In genomic region chr1:119758584-119758983, GRCh38 we compare ENCODE assay signal across 39 cellular contexts. TPM values are rescaled to one million over a fixed set of nuclear protein-coding genes. Genes with fewer than 3 reads are reported as not detected.
"Had no signal": no experiment of that assay in that cellular context is flagged by ENCODE, and none has a peak within 500 bp of the region (broad histone marks: within the 10 kb centered on the region; RNA-seq: fewer than 3 reads in every experiment).

No MANE protein-coding gene starts in this region.

- H3K27ac Mint-ChIP-seq: activated CD4-positive, alpha-beta T cell treated with anti-CD3 and anti-CD28 coated beads, Interleukin-2, amount 10 ng/mL, durations not matched to agents 24 days and 14 days; activated naive CD8-positive, alpha-beta T cell treated with anti-CD3 and anti-CD28 coated beads for 36 hours; activated T-helper 17 cell treated with anti-CD3 and anti-CD28 coated beads, Interleukin-2, amount 50 U/mL, for 72 hours had no signal

- H3K27me3 Mint-ChIP-seq: activated naive CD8-positive, alpha-beta T cell treated with anti-CD3 and anti-CD28 coated beads for 36 hours had no signal

- H3K4me3 Mint-ChIP-seq: activated CD4-positive, alpha-beta T cell treated with anti-CD3 and anti-CD28 coated beads, Interleukin-2, amount 10 ng/mL, durations not matched to agents 24 days and 14 days; activated naive CD8-positive, alpha-beta T cell treated with anti-CD3 and anti-CD28 coated beads for 36 hours; activated T-cell treated with anti-CD3 and anti-CD28 coated beads, Interleukin-2, amount 50 U/mL, for 4 hours; activated T-helper 17 cell treated with anti-CD3 and anti-CD28 coated beads, Interleukin-2, amount 50 U/mL, for 72 hours had no signal

- DNase-seq: activated CD4-positive, alpha-beta T cell treated with anti-CD3 and anti-CD28 coated beads, Interleukin-2, amount 10 ng/mL, durations not matched to agents 24 days and 14 days; activated CD4-positive, alpha-beta T cell treated with anti-CD3 and anti-CD28 coated beads, Interleukin-2, amount 50 U/mL, for 4 hours; activated effector memory CD4-positive, alpha-beta T cell treated with anti-CD3 and anti-CD28 coated beads, Interleukin-2, amount 50 U/mL, for 16 hours; activated naive CD4-positive, alpha-beta T cell; activated naive CD4-positive, alpha-beta T cell treated with anti-CD3 and anti-CD28 coated beads, Interleukin-2, amount 50 U/mL, for 16 hours; activated naive CD8-positive, alpha-beta T cell treated with anti-CD3 and anti-CD28 coated beads for 36 hours; activated T-cell treated with anti-CD3 and anti-CD28 coated beads for 4 hours; activated T-cell treated with anti-CD3 and anti-CD28 coated beads, Interleukin-2, amount 50 U/mL, for 4 hours; amniotic stem cell; aorta; brain microvascular endothelial cell; central memory CD4-positive, alpha-beta T cell; IMR-90; Kasumi-1; KBM-7; MG63; NCI-H1048; NCI-H1105 treated with DMSO at 0.1 percent for 48 hours; NCI-H1436; NCI-H1694; NCI-H1930; NCI-H2081 treated with DMSO at 0.1 percent for 48 hours; NCI-H226; NCI-H446 treated with DMSO at 0.1 percent for 48 hours; NCI-H524; NCI-H69; NCI-H82; PC-9; SHP77; SJCRH30; T1000; WERI-Rb-1 had no signal

- H3K4me1 Mint-ChIP-seq: activated CD4-positive, alpha-beta T cell treated with anti-CD3 and anti-CD28 coated beads, Interleukin-2, amount 10 ng/mL, durations not matched to agents 24 days and 14 days; activated naive CD8-positive, alpha-beta T cell treated with anti-CD3 and anti-CD28 coated beads for 36 hours; activated T-helper 17 cell treated with anti-CD3 and anti-CD28 coated beads, Interleukin-2, amount 50 U/mL, for 72 hours had no signal

- H3K9me3 Mint-ChIP-seq: activated CD4-positive, alpha-beta T cell treated with anti-CD3 and anti-CD28 coated beads, Interleukin-2, amount 10 ng/mL, durations not matched to agents 24 days and 14 days; activated naive CD8-positive, alpha-beta T cell treated with anti-CD3 and anti-CD28 coated beads for 36 hours; activated T-cell treated with anti-CD3 and anti-CD28 coated beads, Interleukin-2, amount 50 U/mL, for 4 hours; activated T-helper 17 cell treated with anti-CD3 and anti-CD28 coated beads, Interleukin-2, amount 50 U/mL, for 72 hours had no signal

- ATAC-seq: activated T-cell treated with anti-CD3 and anti-CD28 coated beads, Interleukin-2, amount 50 U/mL, for 4 hours; activated T-helper 17 cell treated with anti-CD3 and anti-CD28 coated beads, Interleukin-2, amount 50 U/mL, for 72 hours had no signal

- H3K36me3 Mint-ChIP-seq: activated naive CD8-positive, alpha-beta T cell treated with anti-CD3 and anti-CD28 coated beads for 36 hours had no signal

RNA-seq across cellular contexts. Expression of gene HMGCS2, which starts 10.1 kb away (rescaled TPM):
- total RNA-seq: activated CD4-positive, alpha-beta T cell treated with anti-CD3 and anti-CD28 coated beads, Interleukin-2, amount 10 ng/mL, durations not matched to agents 24 days and 14 days; activated CD8-positive, alpha-beta memory T cell treated with anti-CD3 and anti-CD28 coated beads for 36 hours; activated naive CD8-positive, alpha-beta T cell treated with anti-CD3 and anti-CD28 coated beads for 36 hours; activated T-helper 17 cell treated with anti-CD3 and anti-CD28 coated beads, Interleukin-2, amount 50 U/mL, for 72 hours; aorta; IMR-90; OCI-LY7; PC-9; RPMI7951; SJCRH30; T-helper 1 cell treated with Interleukin-12 subunit alpha and Interleukin-12 subunit beta and Interleukin-4 antibody, amounts not matched to agents 30 ng/mL and 1 ng/mL, for 36 hours; T-helper 2 cell treated with Interferon-gamma antibody and Interleukin-4, amounts not matched to agents 100 ng/mL and 5 ng/mL, for 36 hours had no signal
- polyA plus RNA-seq: IMR-90 had no signal

RNA-seq across cellular contexts. Expression of gene REG4, which starts 52.7 kb away (rescaled TPM):
- total RNA-seq: aorta; cerebellum; IMR-90; OCI-LY7; PC-9; RPMI7951; T-helper 2 cell treated with Interferon-gamma antibody and Interleukin-4, amounts not matched to agents 100 ng/mL and 5 ng/mL, for 36 hours had no signal
- polyA plus RNA-seq: IMR-90 had no signal
